In the genomic region with DNA sequence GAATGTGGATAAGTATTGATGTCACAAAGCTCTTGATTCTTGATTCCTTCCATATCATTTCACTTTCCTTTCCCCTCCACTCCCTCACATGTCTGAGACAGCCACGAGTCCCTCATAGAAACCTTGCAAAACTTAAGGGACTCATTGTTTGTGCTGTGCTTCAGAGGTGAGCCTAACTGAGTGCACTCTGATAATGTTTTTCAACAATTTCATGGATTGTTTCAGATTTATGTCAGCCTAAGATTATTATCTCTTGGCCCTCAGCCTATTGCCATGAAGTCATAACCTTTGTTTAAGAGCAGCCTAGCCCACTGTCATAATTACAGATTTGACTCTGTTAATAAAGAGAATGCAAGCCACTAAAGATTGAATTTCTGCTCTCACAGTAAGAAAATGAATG, we compare ENCODE assay signal across 18 cellular contexts.
DNase-seq lines count a peak whose midpoint lies in the region; ATAC-seq and TF ChIP-seq lines count a peak whose summit lies in the region.
"Had no signal": no experiment of that assay in that cellular context is flagged by ENCODE, and none has a peak within 500 bp of the region (broad histone marks: within the 10 kb centered on the region; RNA-seq: fewer than 3 reads in every experiment).

No MANE protein-coding gene starts in this region.

- H3K36me3 Mint-ChIP-seq in nephron progenitor cell (ENCODE audit: low read depth) = no peaks in the 10 kb centered on the region
- H3K36me3 Mint-ChIP-seq: CD4-positive, CD25-positive, alpha-beta regulatory T cell had no signal

- H3K27ac Mint-ChIP-seq in nephron progenitor cell = peak overlapping the region; percentile 3
- H3K27ac Mint-ChIP-seq: B cell had no signal

- TF ChIP-seq CTCF in nephron progenitor cell (IDR thresholded peaks at IDR 0.05) (no peak), coronary artery (IDR thresholded peaks at IDR 0.05) (no peak)

- H3K9me3 Mint-ChIP-seq in nephron progenitor cell = no peaks in the 10 kb centered on the region

- no peak overlapping the region for H3K4me3 Mint-ChIP-seq in nephron progenitor cell
- H3K4me3 Mint-ChIP-seq: B cell; CD4-positive, CD25-positive, alpha-beta regulatory T cell had no signal

- H3K4me1 Mint-ChIP-seq in nephron progenitor cell = peaks cover 31% of the 10 kb centered on the region
- H3K4me1 Mint-ChIP-seq: B cell; CD4-positive, CD25-positive, alpha-beta regulatory T cell had no signal

- DNase-seq in NCI-H1105 (lab: John Stamatoyannopoulos, UW) = peak; percentile 26
- no peak for DNase-seq in NCI-H1105 treated with DMSO at 0.1 percent for 48 hours (lab: John Stamatoyannopoulos, UW)
- peak; percentile 24 for DNase-seq in LoVo (ENCODE audit: low spot score)
- DNase-seq in dermis blood vessel endothelial cell = peak; percentile 77
- no peak for DNase-seq in nephron progenitor cell
- no peak for DNase-seq in medulla oblongata (ENCODE audit: extremely low spot score)
- DNase-seq in coronary artery (ENCODE audit: low spot score) = no peak
- DNase-seq: CD4-positive, CD25-positive, alpha-beta regulatory T cell; DMS53; GM23248; NCI-H146; NCI-H510A treated with DMSO at 0.1 percent for 48 hours had no signal

- H3K27me3 Mint-ChIP-seq in nephron progenitor cell (ENCODE audit: low read depth, poor library complexity) = no peaks in the 10 kb centered on the region
- H3K27me3 Mint-ChIP-seq: CD4-positive, CD25-positive, alpha-beta regulatory T cell had no signal

- H3K27ac ChIP-seq in coronary artery = no peak overlapping the region
- H3K27ac ChIP-seq: 22Rv1, GM23248, HL-60 had no signal

- H3K4me3 ChIP-seq in coronary artery = no peak overlapping the region
- H3K4me3 ChIP-seq: GM23248, K562 had no signal

- no peak for ATAC-seq in GM19023 (IDR thresholded peaks at IDR 0.05; ENCODE audit: unreplicated experiment)
- ATAC-seq: HCT116, K562 had no signal

Comparison
In these comparisons a context has a peak if more than half of its experiments do, and no peak if none do; other contexts are left out.
1. DNase-seq: peak in NCI-H1105 (single experiment), LoVo (single experiment) and dermis blood vessel endothelial cell (single experiment); none in NCI-H1105 treated with DMSO at 0.1 percent for 48 hours (single experiment), nephron progenitor cell (single experiment), medulla oblongata (single experiment) and coronary artery (single experiment).